Comparison of ENCODE assay signal across 9 cellular contexts in the genomic region with DNA sequence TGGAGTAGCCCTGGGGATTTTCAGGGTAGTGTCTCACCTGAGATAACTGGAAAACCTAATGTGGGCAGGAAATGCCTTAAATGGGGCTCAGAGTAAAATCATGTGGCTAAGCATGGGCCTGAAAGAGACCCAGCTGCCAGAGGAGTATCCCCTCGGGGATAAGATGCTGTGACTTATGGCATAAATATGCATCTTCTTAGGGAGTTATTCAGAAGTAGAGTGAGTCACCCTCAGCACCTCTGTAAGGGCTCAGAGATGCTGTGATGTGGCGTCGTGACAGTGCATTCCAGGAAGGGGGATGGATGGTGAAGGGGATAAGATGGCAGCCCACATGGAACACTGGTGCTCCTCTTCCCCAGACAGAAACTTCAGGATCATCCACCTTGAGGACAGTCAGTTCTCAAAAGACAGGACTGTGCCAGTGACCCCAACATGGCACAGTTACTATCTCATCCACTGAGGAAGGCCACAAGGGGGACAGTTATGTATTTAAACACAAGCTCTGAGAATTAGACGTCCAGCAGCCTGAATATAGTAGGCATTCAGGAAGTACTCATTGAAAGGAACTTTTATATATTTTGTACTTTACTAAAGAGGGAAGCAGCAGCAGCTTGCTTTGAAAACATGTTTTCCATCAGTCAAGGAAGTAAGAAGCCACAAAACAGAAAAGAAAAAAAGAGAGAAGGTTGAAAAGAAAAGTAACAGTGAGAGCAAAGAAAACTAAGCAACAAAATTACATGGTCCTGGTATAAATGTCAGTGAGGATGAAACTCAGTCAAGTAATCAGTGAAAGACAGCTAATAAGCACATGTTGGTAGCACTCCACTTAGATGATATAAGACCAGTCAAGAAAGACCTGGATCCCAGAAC. TPM values are rescaled to one million over a fixed set of nuclear protein-coding genes. Genes with fewer than 3 reads are reported as not detected.
DNase-seq lines count a peak whose midpoint lies in the region; ATAC-seq lines count a peak whose summit lies in the region.
"Had no signal": no experiment of that assay in that cellular context is flagged by ENCODE, and none has a peak within 500 bp of the region (broad histone marks: within the 10 kb centered on the region; RNA-seq: fewer than 3 reads in every experiment).

No MANE protein-coding gene starts in this region.

- H3K27me3 ChIP-seq in adipocyte (replicated peaks; ENCODE audit: control insufficient read depth, insufficient read depth, low read length) (peaks cover 12% of the 10 kb centered on the region), right cardiac atrium (ENCODE audit: control insufficient read depth, insufficient read depth) (no peaks in the 10 kb centered on the region)

- no peaks in the 10 kb centered on the region for H3K9me3 ChIP-seq in adipocyte (ENCODE audit: control insufficient read depth, low read length)
- H3K9me3 ChIP-seq in right cardiac atrium (ENCODE audit: control insufficient read depth, low read length), result no peaks in the 10 kb centered on the region

- no peaks in the 10 kb centered on the region for H3K36me3 ChIP-seq in adipocyte (ENCODE audit: control insufficient read depth, insufficient read depth, low read length, severe bottlenecking)

- no peak overlapping the region for H3K4me3 ChIP-seq in adipocyte (ENCODE audit: low read length)
- H3K4me3 ChIP-seq in skeletal muscle cell (ENCODE audit: low read depth, low read length), result no peak overlapping the region
- no peak overlapping the region for H3K4me3 ChIP-seq in right cardiac atrium (ENCODE audit: low read length)

- intact Hi-C loops in Right ventricle myocardium inferior (cut with DNase I) (no loop called here), right cardiac atrium (cut with DNase I) (loop anchor here in 1 of 4 donors (5.0 to 10.0 kb wide), 2 partner anchors 38 to 431 kb away; partner anchors contain the start of genes IKBKE and IL20)

- H3K4me1 ChIP-seq in adipocyte (ENCODE audit: control insufficient read depth, insufficient read depth, low read length) (peaks cover 9% of the 10 kb centered on the region), right cardiac atrium (ENCODE audit: control insufficient read depth, insufficient read depth, low read length) (no peaks in the 10 kb centered on the region)

- H3K27ac ChIP-seq in right cardiac atrium (ENCODE audit: low read length), result no peak overlapping the region

- DNase-seq in adipocyte (ENCODE audit: low read depth) (peak; percentile 72), skeletal muscle cell (ENCODE audit: low read depth) (peak; percentile 75), DMS153 treated with DMSO at 0.1 percent for 48 hours (lab: John Stamatoyannopoulos, UW; ENCODE audit: unreplicated experiment) (no peak), Right ventricle myocardium inferior (ENCODE audit: missing footprints) (no peak), right cardiac atrium (no peak), SIG-M5 treated with dmso at 0.1 percent for 504 hours (lab: John Stamatoyannopoulos, UW; ENCODE audit: unreplicated experiment) (no peak)

- ATAC-seq in GM18502 (IDR thresholded peaks at IDR 0.05; ENCODE audit: poor library complexity, unreplicated experiment), result peak; percentile 71
- ATAC-seq in HG03565 (IDR thresholded peaks at IDR 0.05; ENCODE audit: unreplicated experiment), result peak; percentile 57
- no peak for ATAC-seq in Right ventricle myocardium inferior
- no peak for ATAC-seq in right cardiac atrium

- no peak overlapping the region for H3K9ac ChIP-seq in adipocyte (ENCODE audit: low read length)

- 77% methylated on average over 4 of the region's 4 CpGs for WGBS in right cardiac atrium

RNA-seq across cellular contexts. Expression of gene IL24, which starts 8.3 kb away (rescaled TPM):
- total RNA-seq in Right ventricle myocardium inferior (not detected), right cardiac atrium (not detected)
- polyA plus RNA-seq in right cardiac atrium, result not detected

RNA-seq across cellular contexts. Expression of gene FCMR, which starts 16.2 kb away (rescaled TPM):
- total RNA-seq in Right ventricle myocardium inferior (6.3 TPM), right cardiac atrium (1 to 10 TPM; 1.7 to 2.7 (median 2.1) TPM)
- polyA plus RNA-seq in right cardiac atrium, result 0.81 TPM
- total RNA-seq: epithelial cell of proximal tubule had no signal

RNA-seq across cellular contexts. Expression of gene IL20, which starts 40.1 kb away (rescaled TPM):
- total RNA-seq in Right ventricle myocardium inferior (not detected), right cardiac atrium (not detected)
- not detected for polyA plus RNA-seq in right cardiac atrium
- total RNA-seq: epithelial cell of proximal tubule had no signal

RNA-seq across cellular contexts. Expression of gene PIGR, which starts 40.7 kb away (rescaled TPM):
- total RNA-seq in Right ventricle myocardium inferior (not detected), right cardiac atrium (under 1 TPM in 3 of 4 donors, not detected in 1; 0.09 to 0.59 (median 0.17) TPM)
- polyA plus RNA-seq in right cardiac atrium, result 0.23 TPM

Comparison
In these comparisons a context has a peak if more than half of its experiments do, and no peak if none do; other contexts are left out.
1. ATAC-seq: peak in GM18502 (single experiment) and HG03565 (single experiment); none in Right ventricle myocardium inferior (single experiment) and right cardiac atrium (0 of 2).
2. DNase-seq: peak in adipocyte (single experiment) and skeletal muscle cell (single experiment); none in DMS153 treated with DMSO at 0.1 percent for 48 hours (single experiment), Right ventricle myocardium inferior (single experiment), right cardiac atrium (0 of 3) and SIG-M5 treated with dmso at 0.1 percent for 504 hours (single experiment).